19 cellular contexts compared by ENCODE assay signal in the genomic region with DNA sequence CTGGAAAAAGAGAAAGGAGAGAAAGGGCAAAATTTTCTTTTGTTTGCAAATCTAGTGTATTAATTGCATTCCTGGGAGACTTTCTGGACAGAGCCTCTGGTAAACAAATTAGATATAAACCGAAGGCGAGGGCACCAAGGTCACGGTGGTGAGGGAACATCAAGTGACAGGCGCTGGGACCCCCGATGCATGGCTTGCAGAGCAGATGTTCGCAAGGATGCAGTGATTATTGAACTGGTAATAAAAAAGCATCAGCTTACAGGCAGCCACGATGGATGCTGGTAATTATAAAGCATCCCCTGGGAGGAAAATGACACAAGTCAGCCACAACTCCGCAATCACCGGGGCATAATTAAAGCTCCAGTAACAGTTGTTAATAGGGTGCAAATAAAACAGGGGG.
"Had no signal": no experiment of that assay in that cellular context is flagged by ENCODE, and none has a peak within 500 bp of the region (broad histone marks: within the 10 kb centered on the region; RNA-seq: fewer than 3 reads in every experiment).

No MANE protein-coding gene starts in this region.

- H3K36me3 ChIP-seq: colonic mucosa, left lung, ovary, thoracic aorta, upper lobe of right lung had no signal

- ATAC-seq: activated naive CD4-positive, alpha-beta T cell treated with anti-CD3 and anti-CD28 coated beads, Interleukin-2, amount 50 U/mL, for 72 hours; esophagus mucosa; left lung; stimulated activated effector memory CD8-positive, alpha-beta T cell treated with anti-CD3 and anti-CD28 coated beads, Interleukin-12 subunit alpha, Interleukin-12 subunit beta, amount 100 ng/mL, for 72 hours; upper lobe of right lung; WTC11 had no signal

- H3K9me3 ChIP-seq: colonic mucosa, left lung, ovary, thoracic aorta, upper lobe of right lung had no signal

- DNase-seq: activated CD4-positive, alpha-beta memory T cell treated with anti-CD3 and anti-CD28 coated beads, Interleukin-2, amount 10 ng/mL, durations not matched to agents 7 days and 5 days; activated CD4-positive, alpha-beta T cell treated with anti-CD3 and anti-CD28 coated beads for 4 hours; activated gamma-delta T cell; activated T-cell treated with anti-CD3 and anti-CD28 coated beads, Interleukin-2, amount 50 U/mL, for 48 hours; caudate nucleus; colonic mucosa; hypothalamus; kidney; left lung; mammary epithelial cell; naive B cell; ovary; stimulated activated CD4-positive, alpha-beta T cell treated with anti-CD3 and anti-CD28 coated beads, Interleukin-12 subunit alpha, Interleukin-12 subunit beta, amount 100 ng/mL, for 4 hours; upper lobe of right lung had no signal

- H3K27ac ChIP-seq: colonic mucosa, left lung, ovary, thoracic aorta, upper lobe of right lung had no signal

- H3K4me1 ChIP-seq: colonic mucosa, left lung, upper lobe of right lung had no signal

- H3K4me3 ChIP-seq: colonic mucosa, left lung, ovary, thoracic aorta, upper lobe of right lung had no signal

- H3K27me3 ChIP-seq: colonic mucosa, left lung, ovary, upper lobe of right lung had no signal
